8 cellular contexts compared by ENCODE assay signal in genomic region chr7:17233643-17234397, GRCh38.
DNase-seq lines count a peak whose midpoint lies in the region; ATAC-seq and TF ChIP-seq lines count a peak whose summit lies in the region.

No MANE protein-coding gene starts in this region.

- peaks cover 0 to 6% (median 0%) of the 10 kb centered on the region in 4 donors for H3K4me1 ChIP-seq in Peyer's patch
- H3K4me1 ChIP-seq in mucosa of descending colon (ENCODE audit: low read depth): no peaks in the 10 kb centered on the region

- CTCF ChIA-PET in activated naive CD4-positive, alpha-beta T cell treated with anti-CD3 and anti-CD28 coated beads, Interleukin-2, amount 10 ng/mL, durations not matched to agents 7 days and 5 days (lab: Charles Lee): interaction anchor here (0.7 to 1.3 kb wide), 4 partner anchors 65 to 1140 kb away, joined by 3 read pairs; partner anchors contain the start of gene AHR

- ATAC-seq in GM18508 (IDR thresholded peaks at IDR 0.05; ENCODE audit: insufficient read depth, unreplicated experiment): peak; percentile 31
- ATAC-seq in HG02852 (IDR thresholded peaks at IDR 0.05; ENCODE audit: unreplicated experiment): peak; percentile 42
- peak; percentile 59 for ATAC-seq in mucosa of descending colon

- peaks cover 10% of the 10 kb centered on the region for H3K9me3 Mint-ChIP-seq in activated naive CD4-positive, alpha-beta T cell treated with anti-CD3 and anti-CD28 coated beads, Interleukin-2, amount 10 ng/mL, durations not matched to agents 7 days and 5 days

- H3K4me3 ChIP-seq in Peyer's patch: peak overlapping the region in 1 of 4 donors; percentile 8
- no peak overlapping the region for H3K4me3 ChIP-seq in mucosa of descending colon

- H3K27ac ChIP-seq in Peyer's patch: peak overlapping the region in 3 of 4 donors; percentile 61 to 78 (median 73)

- H3K27ac Mint-ChIP-seq in activated naive CD4-positive, alpha-beta T cell treated with anti-CD3 and anti-CD28 coated beads, Interleukin-2, amount 10 ng/mL, durations not matched to agents 7 days and 5 days: peak overlapping the region; percentile 97

- TF ChIP-seq POLR2A in Peyer's patch (IDR thresholded peaks at IDR 0.05): no peak

- no peak for TF ChIP-seq CTCF in Peyer's patch (IDR thresholded peaks at IDR 0.05)
- no peak for TF ChIP-seq CTCF in mucosa of descending colon (IDR thresholded peaks at IDR 0.05)

- no peaks in the 10 kb centered on the region for H3K27me3 Mint-ChIP-seq in activated naive CD4-positive, alpha-beta T cell treated with anti-CD3 and anti-CD28 coated beads, Interleukin-2, amount 10 ng/mL, durations not matched to agents 7 days and 5 days

- H3K36me3 Mint-ChIP-seq in activated naive CD4-positive, alpha-beta T cell treated with anti-CD3 and anti-CD28 coated beads, Interleukin-2, amount 10 ng/mL, durations not matched to agents 7 days and 5 days: peaks cover 21% of the 10 kb centered on the region

- intact Hi-C loops in mucosa of descending colon (cut with DNase I, micrococcal nuclease): no loop called here

- H3K4me3 Mint-ChIP-seq in activated naive CD4-positive, alpha-beta T cell treated with anti-CD3 and anti-CD28 coated beads, Interleukin-2, amount 10 ng/mL, durations not matched to agents 7 days and 5 days: peak overlapping the region; percentile 59

- H3K36me3 ChIP-seq in Peyer's patch (no peaks in the 10 kb centered on the region), mucosa of descending colon (ENCODE audit: low read depth) (no peaks in the 10 kb centered on the region)

- no peak for DNase-seq in Peyer's patch
- DNase-seq in activated naive CD4-positive, alpha-beta T cell treated with anti-CD3 and anti-CD28 coated beads, Interleukin-2, amount 10 ng/mL, durations not matched to agents 7 days and 5 days: peak; percentile 46
- no peak for DNase-seq in mucosa of descending colon
- no peak for DNase-seq in COLO829 (ENCODE audit: low spot score)
- no peak for DNase-seq in DMS79 (lab: John Stamatoyannopoulos, UW)
- DNase-seq in NCI-H2081 treated with DMSO at 0.1 percent for 48 hours (lab: John Stamatoyannopoulos, UW): no peak

- peaks cover 49% of the 10 kb centered on the region for H3K4me1 Mint-ChIP-seq in activated naive CD4-positive, alpha-beta T cell treated with anti-CD3 and anti-CD28 coated beads, Interleukin-2, amount 10 ng/mL, durations not matched to agents 7 days and 5 days

- H3K27me3 ChIP-seq in Peyer's patch: no peaks in the 10 kb centered on the region

- H3K9me3 ChIP-seq in Peyer's patch (no peaks in the 10 kb centered on the region), mucosa of descending colon (no peaks in the 10 kb centered on the region)
